In the genomic region with DNA sequence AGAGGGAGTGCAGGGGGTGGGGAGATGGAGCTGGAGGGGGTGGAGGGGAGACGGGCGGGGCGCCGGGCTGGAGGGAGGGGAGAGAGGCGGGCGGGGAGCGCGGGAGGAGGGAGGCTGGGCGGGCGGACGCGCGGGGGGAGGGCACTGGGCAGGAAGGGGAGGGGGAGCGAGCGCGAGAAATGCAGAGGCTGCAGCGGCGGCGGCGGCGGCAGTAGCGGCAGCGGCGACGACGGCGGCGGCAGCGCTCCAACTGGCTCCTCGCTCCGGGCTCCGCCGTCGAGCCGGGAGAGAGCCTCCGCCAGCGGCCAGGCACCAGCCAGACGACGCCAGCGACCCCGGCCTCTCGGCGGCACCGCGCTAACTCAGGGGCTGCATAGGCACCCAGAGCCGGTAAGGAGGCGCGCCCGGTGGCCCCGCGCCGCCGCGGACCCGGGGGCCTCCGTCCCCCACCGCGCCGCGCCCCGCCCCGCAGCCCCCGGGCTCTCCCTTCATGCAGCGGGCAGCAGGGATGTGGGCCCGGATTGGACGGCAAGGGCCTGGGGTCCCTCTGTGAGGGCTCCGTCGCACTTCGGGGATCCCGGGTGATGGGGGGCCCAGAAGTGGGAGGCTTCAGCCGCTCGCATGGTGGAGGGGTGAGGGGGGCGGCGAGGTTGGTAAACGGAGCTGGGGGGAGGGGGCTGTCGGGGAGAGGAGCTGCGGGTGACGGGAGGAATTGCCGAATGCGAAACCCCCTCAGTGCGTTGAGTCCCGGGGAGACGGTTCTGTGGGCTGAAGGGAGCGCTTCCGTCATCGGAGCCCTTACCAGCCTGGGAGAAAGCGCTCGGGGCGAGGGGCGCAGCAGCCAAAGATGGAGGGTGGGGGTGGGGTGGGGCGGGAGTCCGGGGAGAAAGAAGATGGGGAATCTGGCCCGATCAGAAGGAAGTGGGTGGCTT, we compare ENCODE assay signal across 8 cellular contexts. TPM values are rescaled to one million over a fixed set of nuclear protein-coding genes. Genes with fewer than 3 reads are reported as not detected.
DNase-seq lines count a peak whose midpoint lies in the region; ATAC-seq and TF ChIP-seq lines count a peak whose summit lies in the region.

A gene with protein sequence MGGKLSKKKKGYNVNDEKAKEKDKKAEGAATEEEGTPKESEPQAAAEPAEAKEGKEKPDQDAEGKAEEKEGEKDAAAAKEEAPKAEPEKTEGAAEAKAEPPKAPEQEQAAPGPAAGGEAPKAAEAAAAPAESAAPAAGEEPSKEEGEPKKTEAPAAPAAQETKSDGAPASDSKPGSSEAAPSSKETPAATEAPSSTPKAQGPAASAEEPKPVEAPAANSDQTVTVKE (plus strand): TSS at position 211 of the 932 bp plus-strand sequence. CDS start 57,586 bp downstream, outside the sequence.

- peak; percentile 94 for DNase-seq in A673 (ENCODE audit: low spot score)
- DNase-seq in NCI-H446 treated with DMSO at 0.1 percent for 48 hours (lab: John Stamatoyannopoulos, UW), result peak; percentile 82
- DNase-seq in activated T-helper 1 cell treated with anti-CD3 and anti-CD28 coated beads, Interleukin-12 subunit alpha, Interleukin-12 subunit beta, Interleukin-2, Interleukin-4 antibody, amounts not matched to agents 30 ng/mL and 10 ng/mL and 1 ng/mL, durations not matched to agents 14 hours and 24 hours and 36 hours (ENCODE audit: low spot score), result no peak
- peak; percentile 92 to 97 for DNase-seq in aorta

- TF ChIP-seq EP300 in gastroesophageal sphincter (IDR thresholded peaks at IDR 0.05), result no peak
- TF ChIP-seq EP300 in neural cell (conservative IDR thresholded peaks at IDR 0.05; ENCODE audit: poor library complexity, severe bottlenecking), result peak; percentile 65

- H3K4me2 ChIP-seq in neural cell (ENCODE audit: low read length), result peak within 1 kb of the TSS; percentile 32

- peaks cover 25% of the 10 kb centered on the region for H3K36me3 ChIP-seq in A673 (ENCODE audit: insufficient read depth, low read length, poor library complexity, severe bottlenecking)
- H3K36me3 ChIP-seq in gastroesophageal sphincter, result no peaks in the 10 kb centered on the region
- peaks cover 3% of the 10 kb centered on the region for H3K36me3 ChIP-seq in neural cell (ENCODE audit: insufficient read depth, low read length)
- H3K36me3 ChIP-seq in aorta (ENCODE audit: control insufficient read depth in 1 of 2, insufficient read depth in 2 of 2, low read length in 1 of 2), result no peaks in the 10 kb centered on the region

- H4K20me1 ChIP-seq in neural cell (ENCODE audit: insufficient read depth), result peaks cover 6% of the 10 kb centered on the region

- intact Hi-C loops in A673 (cut with micrococcal nuclease; ENCODE audit: unreplicated experiment), result loop anchor here (2.0 to 10.0 kb wide), 7 partner anchors 65 to 1095 kb away; no protein-coding TSS in a partner anchor
- intact Hi-C loops in activated T-helper 1 cell treated with anti-CD3 and anti-CD28 coated beads, Interleukin-12 subunit alpha, Interleukin-12 subunit beta, Interleukin-2, Interleukin-4 antibody, amounts not matched to agents 30 ng/mL and 10 ng/mL and 1 ng/mL, durations not matched to agents 14 hours and 24 hours and 36 hours (cut with micrococcal nuclease), result no loop called here
- intact Hi-C loops in aorta (cut with DNase I), result loop anchor here (2.0 to 10.0 kb wide), 8 partner anchors 87 to 1095 kb away; no protein-coding TSS in a partner anchor

- H3K9me3 ChIP-seq in A673 (ENCODE audit: low read depth, low read length, poor library complexity, severe bottlenecking) (no peaks in the 10 kb centered on the region), gastroesophageal sphincter (no peaks in the 10 kb centered on the region), neural cell (ENCODE audit: low read length) (no peaks in the 10 kb centered on the region), aorta (ENCODE audit: control insufficient read depth, low read length) (no peaks in the 10 kb centered on the region)

- peak within 1 kb of the TSS; percentile 88 for H3K27ac ChIP-seq in A673 (ENCODE audit: low read depth, low read length, poor library complexity, severe bottlenecking)
- peak within 1 kb of the TSS in 1 of 4 donors; percentile 51 for H3K27ac ChIP-seq in gastroesophageal sphincter
- H3K27ac ChIP-seq in neural cell (ENCODE audit: low read length), result peak within 1 kb of the TSS; percentile 100
- peak within 1 kb of the TSS in 1 of 2 donors; percentile 83 for H3K27ac ChIP-seq in aorta (ENCODE audit: low read depth in 1 of 2, low read length in 2 of 2)

- CTCF ChIA-PET in A673 (lab: Charles Lee), result interaction anchor here (0.7 to 2.2 kb wide), 2 partner anchors 1064 to 1088 kb away, joined by 4 to 10 read pairs; no protein-coding TSS in a partner anchor

- TF ChIP-seq POLR2A in gastroesophageal sphincter (IDR thresholded peaks at IDR 0.05), result peak in 1 of 2 donors; percentile 23

- H3K27me3 Mint-ChIP-seq in activated T-helper 1 cell treated with anti-CD3 and anti-CD28 coated beads, Interleukin-12 subunit alpha, Interleukin-12 subunit beta, Interleukin-2, Interleukin-4 antibody, amounts not matched to agents 30 ng/mL and 10 ng/mL and 1 ng/mL, durations not matched to agents 14 hours and 24 hours and 36 hours (ENCODE audit: insufficient read depth), result peaks cover 40% of the 10 kb centered on the region

- peaks cover 42% of the 10 kb centered on the region for H3K4me1 ChIP-seq in A673 (ENCODE audit: insufficient read depth, low read length, poor library complexity, severe bottlenecking)
- peaks cover 0 to 31% (median 3%) of the 10 kb centered on the region in 3 donors for H3K4me1 ChIP-seq in gastroesophageal sphincter
- no peaks in the 10 kb centered on the region for H3K4me1 ChIP-seq in aorta (ENCODE audit: control insufficient read depth in 1 of 2, insufficient read depth in 2 of 2, low read length in 2 of 2)

- H3K79me2 ChIP-seq in neural cell (replicated peaks; ENCODE audit: insufficient read depth, low read length), result peaks cover 81% of the 10 kb centered on the region

- POLR2A ChIA-PET in A673 (lab: Charles Lee; ENCODE audit: low non-redundant PET), result interaction anchor here (0.5 to 0.6 kb wide), 5 partner anchors 226 to 1696 kb away, joined by 3 to 8 read pairs (median 5); a partner anchor contains a TSS

- peak; percentile 59 for TF ChIP-seq RAD21 in neural cell (conservative IDR thresholded peaks at IDR 0.05)

- H3K9me3 Mint-ChIP-seq in activated T-helper 1 cell treated with anti-CD3 and anti-CD28 coated beads, Interleukin-12 subunit alpha, Interleukin-12 subunit beta, Interleukin-2, Interleukin-4 antibody, amounts not matched to agents 30 ng/mL and 10 ng/mL and 1 ng/mL, durations not matched to agents 14 hours and 24 hours and 36 hours, result no peaks in the 10 kb centered on the region

- peak within 1 kb of the TSS; percentile 64 for H3K4me3 Mint-ChIP-seq in activated T-helper 1 cell treated with anti-CD3 and anti-CD28 coated beads, Interleukin-12 subunit alpha, Interleukin-12 subunit beta, Interleukin-2, Interleukin-4 antibody, amounts not matched to agents 30 ng/mL and 10 ng/mL and 1 ng/mL, durations not matched to agents 14 hours and 24 hours and 36 hours

- H3K36me3 Mint-ChIP-seq in activated T-helper 1 cell treated with anti-CD3 and anti-CD28 coated beads, Interleukin-12 subunit alpha, Interleukin-12 subunit beta, Interleukin-2, Interleukin-4 antibody, amounts not matched to agents 30 ng/mL and 10 ng/mL and 1 ng/mL, durations not matched to agents 14 hours and 24 hours and 36 hours (ENCODE audit: low read depth), result peaks cover 3% of the 10 kb centered on the region

- no TSS peak for BruUV-seq in A673 (replicated peaks; lab: Mats Ljungman, UMichigan)

- no peak within 1 kb of the TSS for H3K27ac Mint-ChIP-seq in activated T-helper 1 cell treated with anti-CD3 and anti-CD28 coated beads, Interleukin-12 subunit alpha, Interleukin-12 subunit beta, Interleukin-2, Interleukin-4 antibody, amounts not matched to agents 30 ng/mL and 10 ng/mL and 1 ng/mL, durations not matched to agents 14 hours and 24 hours and 36 hours

- H2AFZ ChIP-seq in neural cell (ENCODE audit: low read depth, low read length), result peak within 1 kb of the TSS; percentile 69

- peaks cover 8% of the 10 kb centered on the region for H3K4me1 Mint-ChIP-seq in activated T-helper 1 cell treated with anti-CD3 and anti-CD28 coated beads, Interleukin-12 subunit alpha, Interleukin-12 subunit beta, Interleukin-2, Interleukin-4 antibody, amounts not matched to agents 30 ng/mL and 10 ng/mL and 1 ng/mL, durations not matched to agents 14 hours and 24 hours and 36 hours (ENCODE audit: low read depth)

- H3K4me3 ChIP-seq in A673 (ENCODE audit: low read depth, low read length, poor library complexity, severe bottlenecking), result peak within 1 kb of the TSS; percentile 91
- peak within 1 kb of the TSS; percentile 0 to 55 for H3K4me3 ChIP-seq in gastroesophageal sphincter
- peak within 1 kb of the TSS; percentile 85 for H3K4me3 ChIP-seq in neural cell (ENCODE audit: low read length)
- peak within 1 kb of the TSS; percentile 72 to 98 for H3K4me3 ChIP-seq in aorta (ENCODE audit: low read length in 2 of 2)

- H3K27me3 ChIP-seq in A673 (replicated peaks; ENCODE audit: insufficient read depth, low read depth, low read length, poor library complexity) (no peaks in the 10 kb centered on the region), gastroesophageal sphincter (peaks cover 78% of the 10 kb centered on the region), neural cell (ENCODE audit: insufficient read depth, low read depth, low read length) (no peaks in the 10 kb centered on the region), aorta (ENCODE audit: control insufficient read depth in 1 of 2, insufficient read depth in 2 of 2, low read length in 1 of 2) (no peaks in the 10 kb centered on the region)

- peak within 1 kb of the TSS; percentile 100 for H3K9ac ChIP-seq in neural cell (ENCODE audit: low read length)

- 0 to 7% methylated on average over 8 to 9 of the region's 93 CpGs for WGBS in gastroesophageal sphincter (ENCODE audit: low coverage in 1 of 2), 2 donors
- WGBS in aorta, 2 donors, result 1% methylated on average over 22 to 93 of the region's 93 CpGs

- peak; percentile 39 for ATAC-seq in GM18502 (IDR thresholded peaks at IDR 0.05; ENCODE audit: poor library complexity, unreplicated experiment)
- ATAC-seq in HG02970 (IDR thresholded peaks at IDR 0.05; ENCODE audit: low FRiP score, unreplicated experiment), result peak; percentile 42
- peak; percentile 52 for ATAC-seq in gastroesophageal sphincter
- ATAC-seq in aorta (ENCODE audit: low FRiP score), result peak; percentile 81

- H3K9me2 ChIP-seq in neural cell (ENCODE audit: insufficient read depth, low read length), result no peaks in the 10 kb centered on the region

- TF ChIP-seq CTCF in A673 (conservative IDR thresholded peaks at IDR 0.05; ENCODE audit: low read depth, low read length), result no peak
- no peak for TF ChIP-seq CTCF in gastroesophageal sphincter (IDR thresholded peaks at IDR 0.05)
- peak; percentile 23 for TF ChIP-seq CTCF in neural cell (IDR thresholded peaks at IDR 0.05; ENCODE audit: poor library complexity, severe bottlenecking)

- H3F3A ChIP-seq in neural cell (ENCODE audit: insufficient read depth, low read length, poor library complexity, severe bottlenecking), result peaks cover 9% of the 10 kb centered on the region

RNA-seq across cellular contexts. Expression of the gene that starts here (rescaled TPM):
- total RNA-seq in A673 (2021), result 394 and 397 TPM in 2 replicates
- 1.0 and 1.5 TPM in 2 replicates for total RNA-seq in activated T-helper 1 cell treated with anti-CD3 and anti-CD28 coated beads, Interleukin-12 subunit alpha, Interleukin-12 subunit beta, Interleukin-2, Interleukin-4 antibody, amounts not matched to agents 30 ng/mL and 10 ng/mL and 1 ng/mL, durations not matched to agents 14 hours and 24 hours and 36 hours
- 10 to 100 TPM in 1 of 4 donors, 1 to 10 TPM in 2, under 1 TPM in 1; 0.31 to 12.9 (median 5.5) TPM for total RNA-seq in gastroesophageal sphincter
- 974 and 982 TPM in 2 replicates for polyA plus RNA-seq in neural cell
- 465 and 492 TPM in 2 replicates for polyA minus RNA-seq in neural cell
- total RNA-seq in aorta, result 10 to 100 TPM; 45.6 to 51.5 TPM
- 10 to 100 TPM; 30.1 to 53.0 TPM for polyA plus RNA-seq in aorta

Comparison
In these comparisons a context has a peak if more than half of its experiments do, and no peak if none do; other contexts are left out.
1. RNA of the gene that starts here (polyA plus RNA-seq): 974 to 982 TPM in neural cell; 30.1 to 53.0 TPM in aorta; every median in the first group is over 10 times any median in the second.
2. H3K4me3 ChIP-seq: peak in every context shown above with its lines; median percentile 91 in A673; 85 in neural cell; 85 in aorta; 28 in gastroesophageal sphincter.
3. Peak in every context shown above with its lines, with median percentiles within 50 percentile points of each other: ATAC-seq.